In genomic region chr4:152352645-152353116, GRCh38 we compare ENCODE assay signal across 9 cellular contexts.
DNase-seq lines count a peak whose midpoint lies in the region; ATAC-seq and TF ChIP-seq lines count a peak whose summit lies in the region.
"Had no signal": no experiment of that assay in that cellular context is flagged by ENCODE, and none has a peak within 500 bp of the region (broad histone marks: within the 10 kb centered on the region; RNA-seq: fewer than 3 reads in every experiment).

No MANE protein-coding gene starts in this region.

- H3K27me3 Mint-ChIP-seq in activated CD8-positive, alpha-beta memory T cell treated with anti-CD3 and anti-CD28 coated beads, Interleukin-2, amount 10 ng/mL, durations not matched to agents 7 days and 5 days, result no peaks in the 10 kb centered on the region
- no peaks in the 10 kb centered on the region for H3K27me3 Mint-ChIP-seq in activated naive CD8-positive, alpha-beta T cell
- H3K27me3 Mint-ChIP-seq in glutamatergic neuron (ENCODE audit: unreplicated experiment), result no peaks in the 10 kb centered on the region
- H3K27me3 Mint-ChIP-seq: CD4-positive, CD25-positive, alpha-beta regulatory T cell had no signal

- H3K9me3 Mint-ChIP-seq in activated CD8-positive, alpha-beta memory T cell treated with anti-CD3 and anti-CD28 coated beads, Interleukin-2, amount 10 ng/mL, durations not matched to agents 7 days and 5 days (ENCODE audit: low read depth), result no peaks in the 10 kb centered on the region
- H3K9me3 Mint-ChIP-seq in activated naive CD8-positive, alpha-beta T cell (ENCODE audit: low read depth), result no peaks in the 10 kb centered on the region
- H3K9me3 Mint-ChIP-seq in glutamatergic neuron (ENCODE audit: unreplicated experiment), result no peaks in the 10 kb centered on the region
- H3K9me3 Mint-ChIP-seq: CD4-positive, CD25-positive, alpha-beta regulatory T cell had no signal

- no peak overlapping the region for H3K4me3 Mint-ChIP-seq in activated CD8-positive, alpha-beta memory T cell treated with anti-CD3 and anti-CD28 coated beads, Interleukin-2, amount 10 ng/mL, durations not matched to agents 7 days and 5 days
- H3K4me3 Mint-ChIP-seq in activated naive CD8-positive, alpha-beta T cell, result peak overlapping the region; percentile 48
- H3K4me3 Mint-ChIP-seq in glutamatergic neuron (ENCODE audit: unreplicated experiment), result peak overlapping the region; percentile 93
- H3K4me3 Mint-ChIP-seq: CD4-positive, CD25-positive, alpha-beta regulatory T cell had no signal

- H3K27me3 ChIP-seq in parathyroid adenoma (ENCODE audit: control insufficient read depth, insufficient read depth, low read length), result no peaks in the 10 kb centered on the region

- peaks cover 13% of the 10 kb centered on the region for H3K4me1 Mint-ChIP-seq in activated CD8-positive, alpha-beta memory T cell treated with anti-CD3 and anti-CD28 coated beads, Interleukin-2, amount 10 ng/mL, durations not matched to agents 7 days and 5 days
- peaks cover 30% of the 10 kb centered on the region for H3K4me1 Mint-ChIP-seq in activated naive CD8-positive, alpha-beta T cell (ENCODE audit: low read depth)
- peaks cover 20% of the 10 kb centered on the region for H3K4me1 Mint-ChIP-seq in glutamatergic neuron (ENCODE audit: low read depth, unreplicated experiment)

- H2AFZ ChIP-seq in parathyroid adenoma, result peak overlapping the region; percentile 71

- DNase-seq in activated CD8-positive, alpha-beta memory T cell treated with anti-CD3 and anti-CD28 coated beads, Interleukin-2, amount 10 ng/mL, durations not matched to agents 7 days and 5 days, result no peak
- DNase-seq in activated CD8-positive, alpha-beta memory T cell treated with anti-CD3 and anti-CD28 coated beads, Interleukin-2, amount 50 U/mL, for 48 hours, result no peak
- peak; percentile 66 for DNase-seq in NCI-H2081 treated with DMSO at 0.1 percent for 48 hours (lab: John Stamatoyannopoulos, UW)
- peak; percentile 38 for DNase-seq in glutamatergic neuron
- no peak for DNase-seq in GF-D8 (lab: John Stamatoyannopoulos, UW)

- TF ChIP-seq CTCF in glutamatergic neuron (IDR thresholded peaks at IDR 0.05; ENCODE audit: partially characterized antibody, unreplicated experiment), result no peak
- no peak for TF ChIP-seq CTCF in parathyroid adenoma (IDR thresholded peaks at IDR 0.05)

- peak overlapping the region; percentile 65 for H3K27ac ChIP-seq in parathyroid adenoma

- H3K36me3 Mint-ChIP-seq in activated CD8-positive, alpha-beta memory T cell treated with anti-CD3 and anti-CD28 coated beads, Interleukin-2, amount 10 ng/mL, durations not matched to agents 7 days and 5 days, result no peaks in the 10 kb centered on the region
- no peaks in the 10 kb centered on the region for H3K36me3 Mint-ChIP-seq in activated naive CD8-positive, alpha-beta T cell
- no peaks in the 10 kb centered on the region for H3K36me3 Mint-ChIP-seq in glutamatergic neuron (ENCODE audit: unreplicated experiment)
- H3K36me3 Mint-ChIP-seq: CD4-positive, CD25-positive, alpha-beta regulatory T cell had no signal

- H3K4me3 ChIP-seq in parathyroid adenoma (ENCODE audit: low read depth, low read length), result peak overlapping the region; percentile 11

- H3K36me3 ChIP-seq in parathyroid adenoma (ENCODE audit: control insufficient read depth, insufficient read depth, low read length), result no peaks in the 10 kb centered on the region

- no peaks in the 10 kb centered on the region for H3K9me3 ChIP-seq in parathyroid adenoma (ENCODE audit: control insufficient read depth, low read length)

- ATAC-seq in activated CD8-positive, alpha-beta memory T cell treated with anti-CD3 and anti-CD28 coated beads, Interleukin-2, amount 10 ng/mL, durations not matched to agents 7 days and 5 days, result peak; percentile 16
- peak; percentile 87 for ATAC-seq in HG02884 (IDR thresholded peaks at IDR 0.05; ENCODE audit: unreplicated experiment)

- CTCF ChIA-PET in activated CD8-positive, alpha-beta memory T cell treated with anti-CD3 and anti-CD28 coated beads, Interleukin-2, amount 10 ng/mL, durations not matched to agents 7 days and 5 days (lab: Charles Lee), result no interaction called here

- H3K4me1 ChIP-seq in parathyroid adenoma, result no peaks in the 10 kb centered on the region

- no peak overlapping the region for H3K27ac Mint-ChIP-seq in activated CD8-positive, alpha-beta memory T cell treated with anti-CD3 and anti-CD28 coated beads, Interleukin-2, amount 10 ng/mL, durations not matched to agents 7 days and 5 days
- H3K27ac Mint-ChIP-seq in activated naive CD8-positive, alpha-beta T cell, result peak overlapping the region; percentile 11
- H3K27ac Mint-ChIP-seq in glutamatergic neuron (ENCODE audit: unreplicated experiment), result peak overlapping the region; percentile 95

- peak overlapping the region; percentile 64 for H3K4me2 ChIP-seq in parathyroid adenoma (ENCODE audit: low read length)

- no peaks in the 10 kb centered on the region for H3K79me2 ChIP-seq in parathyroid adenoma

- H3K9ac ChIP-seq in parathyroid adenoma, result no peak overlapping the region

Comparison
In these comparisons a context has a peak if more than half of its experiments do, and no peak if none do; other contexts are left out.
1. DNase-seq: peak in NCI-H2081 treated with DMSO at 0.1 percent for 48 hours (single experiment) and glutamatergic neuron (single experiment); none in activated CD8-positive, alpha-beta memory T cell treated with anti-CD3 and anti-CD28 coated beads, Interleukin-2, amount 10 ng/mL, durations not matched to agents 7 days and 5 days (single experiment), activated CD8-positive, alpha-beta memory T cell treated with anti-CD3 and anti-CD28 coated beads, Interleukin-2, amount 50 U/mL, for 48 hours (single experiment) and GF-D8 (single experiment).